8 cellular contexts compared by ENCODE assay signal in the genomic region with DNA sequence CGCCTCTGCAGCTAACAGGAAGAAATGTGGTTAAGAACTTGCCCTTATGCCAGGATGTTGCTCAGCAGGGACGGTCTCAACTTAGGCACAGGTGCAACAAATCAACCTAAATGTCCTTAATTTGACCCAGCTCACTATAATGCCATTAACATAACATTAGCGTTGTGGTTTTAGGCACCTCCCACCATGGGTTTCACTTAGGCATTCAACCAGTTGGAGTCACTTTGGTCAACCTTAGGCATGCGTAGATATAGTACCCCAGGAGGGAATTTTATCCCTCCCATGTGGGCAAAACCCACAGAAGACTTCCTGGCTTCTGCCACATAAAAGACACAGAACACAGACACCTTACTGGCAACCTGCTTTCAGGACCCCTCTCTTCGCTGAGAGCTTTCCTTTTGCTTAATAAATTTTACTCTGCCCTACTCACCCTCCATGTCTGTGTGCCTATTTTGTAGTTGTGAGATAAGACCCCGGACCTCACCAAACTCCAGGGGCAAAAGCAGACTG. TPM values are rescaled to one million over a fixed set of nuclear protein-coding genes. Genes with fewer than 3 reads are reported as not detected.
DNase-seq lines count a peak whose midpoint lies in the region; ATAC-seq and TF ChIP-seq lines count a peak whose summit lies in the region.

No MANE protein-coding gene starts in this region.

- intact Hi-C loops in activated T-helper 1 cell treated with anti-CD3 and anti-CD28 coated beads, Interleukin-12 subunit alpha, Interleukin-12 subunit beta, Interleukin-2, Interleukin-4 antibody, amounts not matched to agents 30 ng/mL and 10 ng/mL and 1 ng/mL, durations not matched to agents 14 hours and 24 hours and 36 hours (cut with micrococcal nuclease), result loop anchor here (1.0 to 2.0 kb wide), 2 partner anchors 8 to 60 kb away; a partner anchor contains a TSS

- no peaks in the 10 kb centered on the region for H3K27me3 ChIP-seq in GM23338 (ENCODE audit: insufficient read depth)

- H3K27ac Mint-ChIP-seq in GM23338, result no peak overlapping the region
- H3K27ac Mint-ChIP-seq in activated T-helper 1 cell treated with anti-CD3 and anti-CD28 coated beads, Interleukin-12 subunit alpha, Interleukin-12 subunit beta, Interleukin-2, Interleukin-4 antibody, amounts not matched to agents 30 ng/mL and 10 ng/mL and 1 ng/mL, durations not matched to agents 14 hours and 24 hours and 36 hours, result peak overlapping the region; percentile 82

- peaks cover 25% of the 10 kb centered on the region for H3K4me1 Mint-ChIP-seq in GM23338
- H3K4me1 Mint-ChIP-seq in activated T-helper 1 cell treated with anti-CD3 and anti-CD28 coated beads, Interleukin-12 subunit alpha, Interleukin-12 subunit beta, Interleukin-2, Interleukin-4 antibody, amounts not matched to agents 30 ng/mL and 10 ng/mL and 1 ng/mL, durations not matched to agents 14 hours and 24 hours and 36 hours (ENCODE audit: low read depth), result peaks cover 66% of the 10 kb centered on the region

- TF ChIP-seq CTCF in GM12864 (IDR thresholded peaks at IDR 0.05; ENCODE audit: low read depth, low read length, missing control alignments) (no peak), GM23338 (conservative IDR thresholded peaks at IDR 0.05; ENCODE audit: low read depth in 2 of 2) (no peak)

- no peaks in the 10 kb centered on the region for H3F3A ChIP-seq in GM23338 (replicated peaks; ENCODE audit: low read depth)

- H4K20me1 ChIP-seq in GM23338 (replicated peaks; ENCODE audit: insufficient read depth), result no peaks in the 10 kb centered on the region

- no peak overlapping the region; the same call in 2 of the 3 replicates for H3K4me3 Mint-ChIP-seq in GM23338
- H3K4me3 Mint-ChIP-seq in activated T-helper 1 cell treated with anti-CD3 and anti-CD28 coated beads, Interleukin-12 subunit alpha, Interleukin-12 subunit beta, Interleukin-2, Interleukin-4 antibody, amounts not matched to agents 30 ng/mL and 10 ng/mL and 1 ng/mL, durations not matched to agents 14 hours and 24 hours and 36 hours, result peak overlapping the region; percentile 77

- no peaks in the 10 kb centered on the region for H3K36me3 ChIP-seq in GM23338 (ENCODE audit: insufficient read depth)

- H2AFZ ChIP-seq in GM23338, result no peak overlapping the region

- H3K36me3 Mint-ChIP-seq in GM23338 (ENCODE audit: low read depth), result no peaks in the 10 kb centered on the region
- H3K36me3 Mint-ChIP-seq in activated T-helper 1 cell treated with anti-CD3 and anti-CD28 coated beads, Interleukin-12 subunit alpha, Interleukin-12 subunit beta, Interleukin-2, Interleukin-4 antibody, amounts not matched to agents 30 ng/mL and 10 ng/mL and 1 ng/mL, durations not matched to agents 14 hours and 24 hours and 36 hours (ENCODE audit: low read depth), result peaks cover 3% of the 10 kb centered on the region

- no peaks in the 10 kb centered on the region for H3K27me3 Mint-ChIP-seq in GM23338 (ENCODE audit: insufficient read depth, low read depth, poor library complexity)
- H3K27me3 Mint-ChIP-seq in activated T-helper 1 cell treated with anti-CD3 and anti-CD28 coated beads, Interleukin-12 subunit alpha, Interleukin-12 subunit beta, Interleukin-2, Interleukin-4 antibody, amounts not matched to agents 30 ng/mL and 10 ng/mL and 1 ng/mL, durations not matched to agents 14 hours and 24 hours and 36 hours (ENCODE audit: insufficient read depth), result peaks cover 2% of the 10 kb centered on the region

- ATAC-seq in GM23338, result peak; percentile 84

- H3K4me2 ChIP-seq in GM23338, result 0 out of 2 replicates have a peak overlapping the region, but pooled peaks have one; percentile 34

- no peaks in the 10 kb centered on the region; the same call in 1 of the 2 replicates for H3K9me2 ChIP-seq in GM23338 (ENCODE audit: insufficient read depth)

- no peaks in the 10 kb centered on the region for H3K79me2 ChIP-seq in GM23338 (replicated peaks; ENCODE audit: insufficient read depth)

- H3K27ac ChIP-seq in GM23338 (ENCODE audit: low read depth), result no peak overlapping the region

- peaks cover 12% of the 10 kb centered on the region for H3K4me1 ChIP-seq in GM23338 (ENCODE audit: insufficient read depth)

- H3K4me3 ChIP-seq in GM12864 (ENCODE audit: low read depth, low read length) (peak overlapping the region; percentile 44), GM23338 (no peak overlapping the region)

- H3K9me3 Mint-ChIP-seq in GM23338, result no peaks in the 10 kb centered on the region
- H3K9me3 Mint-ChIP-seq in activated T-helper 1 cell treated with anti-CD3 and anti-CD28 coated beads, Interleukin-12 subunit alpha, Interleukin-12 subunit beta, Interleukin-2, Interleukin-4 antibody, amounts not matched to agents 30 ng/mL and 10 ng/mL and 1 ng/mL, durations not matched to agents 14 hours and 24 hours and 36 hours, result no peaks in the 10 kb centered on the region

- DNase-seq in GM12864 (ENCODE audit: low read depth) (peak; percentile 54), GM23338 (ENCODE audit: low spot score) (peak; percentile 66), M059J (ENCODE audit: low read depth) (peak; percentile 75), islet precursor cell (no peak), hypothalamus (lab: John Stamatoyannopoulos, UW) (no peak), EL (no peak)
- peak; percentile 37 for DNase-seq in activated T-helper 1 cell treated with anti-CD3 and anti-CD28 coated beads, Interleukin-12 subunit alpha, Interleukin-12 subunit beta, Interleukin-2, Interleukin-4 antibody, amounts not matched to agents 30 ng/mL and 10 ng/mL and 1 ng/mL, durations not matched to agents 14 hours and 24 hours and 36 hours (ENCODE audit: low spot score)
- DNase-seq in stimulated activated CD4-positive, alpha-beta T cell treated with anti-CD3 and anti-CD28 coated beads, Interleukin-2, amount 100 ng/mL, for 4 hours (ENCODE audit: low read depth), result peak; percentile 17

TF ChIP-seq in GM23338, 12 proteins besides CTCF, POLR2A, EP300 and RAD21 (continues in another document):
- TF ChIP-seq STAT1 (IDR thresholded peaks at IDR 0.05; ENCODE audit: unreplicated experiment) (no peak), NANOG (IDR thresholded peaks at IDR 0.05; ENCODE audit: borderline replicate concordance) (no peak), EZH2phosphoT487 (IDR thresholded peaks at IDR 0.05; ENCODE audit: unreplicated experiment) (no peak), ZNF114 (CRISPR knock-in tag; IDR thresholded peaks at IDR 0.05) (no peak), ZNF331 (CRISPR knock-in tag; IDR thresholded peaks at IDR 0.05; ENCODE audit: low read depth) (no peak), EZH2 (IDR thresholded peaks at IDR 0.05; ENCODE audit: low read depth, unreplicated experiment) (no peak)

RNA-seq across cellular contexts. Expression of a gene that starts 8.7 kb away (rescaled TPM):
- 14.1 and 16.5 TPM in 2 replicates for total RNA-seq in GM23338 (2014; rRNA removed; shearing (Covaris generic))
- 9.8 and 9.9 TPM in 2 replicates for polyA plus RNA-seq in GM23338 (2016; fragmentation: Nextera tagmentation; extraction: Ambion mirVana)
- 25.6 and 31.6 TPM in 2 replicates for total RNA-seq in M059J (2014; rRNA removed; shearing (Covaris generic))
- 92.2 and 94.5 TPM in 2 replicates for total RNA-seq in activated T-helper 1 cell treated with anti-CD3 and anti-CD28 coated beads, Interleukin-12 subunit alpha, Interleukin-12 subunit beta, Interleukin-2, Interleukin-4 antibody, amounts not matched to agents 30 ng/mL and 10 ng/mL and 1 ng/mL, durations not matched to agents 14 hours and 24 hours and 36 hours

RNA-seq across cellular contexts. Expression of a gene that starts 59.8 kb away (rescaled TPM):
- not detected in 2 replicates for total RNA-seq in GM23338 (2014; rRNA removed; shearing (Covaris generic))
- 0.73 TPM in 1 of 2 replicates, not detected in the other for polyA plus RNA-seq in GM23338 (2016; fragmentation: Nextera tagmentation; extraction: Ambion mirVana)
- 103 and 104 TPM in 2 replicates for total RNA-seq in M059J (2014; rRNA removed; shearing (Covaris generic))
- total RNA-seq in activated T-helper 1 cell treated with anti-CD3 and anti-CD28 coated beads, Interleukin-12 subunit alpha, Interleukin-12 subunit beta, Interleukin-2, Interleukin-4 antibody, amounts not matched to agents 30 ng/mL and 10 ng/mL and 1 ng/mL, durations not matched to agents 14 hours and 24 hours and 36 hours, result 52.9 and 54.4 TPM in 2 replicates

Comparison
In these comparisons a context has a peak if more than half of its experiments do, and no peak if none do; other contexts are left out.
1. DNase-seq: peak in GM12864 (single experiment), GM23338 (single experiment), M059J (single experiment), activated T-helper 1 cell treated with anti-CD3 and anti-CD28 coated beads, Interleukin-12 subunit alpha, Interleukin-12 subunit beta, Interleukin-2, Interleukin-4 antibody, amounts not matched to agents 30 ng/mL and 10 ng/mL and 1 ng/mL, durations not matched to agents 14 hours and 24 hours and 36 hours (single experiment) and stimulated activated CD4-positive, alpha-beta T cell treated with anti-CD3 and anti-CD28 coated beads, Interleukin-2, amount 100 ng/mL, for 4 hours (single experiment); none in islet precursor cell (single experiment), hypothalamus (0 of 51) and EL (single experiment).
2. RNA of a gene that starts 59.8 kb away (total RNA-seq): 103 to 104 TPM in M059J and 52.9 to 54.4 TPM in activated T-helper 1 cell treated with anti-CD3 and anti-CD28 coated beads, Interleukin-12 subunit alpha, Interleukin-12 subunit beta, Interleukin-2, Interleukin-4 antibody, amounts not matched to agents 30 ng/mL and 10 ng/mL and 1 ng/mL, durations not matched to agents 14 hours and 24 hours and 36 hours; not detected in GM23338; every median in the first group is over 10 times any median in the second.